In genomic region chr12:57066245-57066644, GRCh38 we compare ENCODE assay signal across 22 cellular contexts. TPM values are rescaled to one million over a fixed set of nuclear protein-coding genes. Genes with fewer than 3 reads are reported as not detected.
A peak's percentile ranks its signal among the peaks of the same experiment; 100 is the strongest.
DNase-seq lines count a peak whose midpoint lies in the region; ATAC-seq and TF ChIP-seq lines count a peak whose summit lies in the region.
"Had no signal": no experiment of that assay in that cellular context is flagged by ENCODE, and none has a peak within 500 bp of the region (broad histone marks: within the 10 kb centered on the region; RNA-seq: fewer than 3 reads in every experiment).

No MANE protein-coding gene starts in this region.

- no peaks in the 10 kb centered on the region for H3K9me3 ChIP-seq in CD4-positive, CD25-positive, alpha-beta regulatory T cell (ENCODE audit: control insufficient read depth in 2 of 2, low read length in 2 of 2)
- H3K9me3 ChIP-seq: A549, body of pancreas, heart right ventricle, pancreas, vagina had no signal

- peak overlapping the region; percentile 52 for H3K27ac Mint-ChIP-seq in activated CD4-positive, alpha-beta T cell treated with anti-CD3 and anti-CD28 coated beads, Interleukin-2, amount 10 ng/mL, durations not matched to agents 7 days and 5 days
- peak overlapping the region; percentile 2 to 73 (median 32) for H3K27ac Mint-ChIP-seq in CD4-positive, CD25-positive, alpha-beta regulatory T cell
- H3K27ac Mint-ChIP-seq in activated T-helper 17 cell treated with anti-CD3 and anti-CD28 coated beads, Interleukin-2, amount 50 U/mL, for 72 hours = peak overlapping the region; percentile 97
- peak overlapping the region; percentile 93 for H3K27ac Mint-ChIP-seq in memory B cell

- peaks cover 58% of the 10 kb centered on the region for H3K4me1 Mint-ChIP-seq in activated CD4-positive, alpha-beta T cell treated with anti-CD3 and anti-CD28 coated beads, Interleukin-2, amount 10 ng/mL, durations not matched to agents 7 days and 5 days
- peaks cover 17 to 46% (median 32%) of the 10 kb centered on the region in 4 donors for H3K4me1 Mint-ChIP-seq in CD4-positive, CD25-positive, alpha-beta regulatory T cell
- H3K4me1 Mint-ChIP-seq in activated T-helper 17 cell treated with anti-CD3 and anti-CD28 coated beads, Interleukin-2, amount 50 U/mL, for 72 hours = peaks cover 34% of the 10 kb centered on the region
- peaks cover 15% of the 10 kb centered on the region for H3K4me1 Mint-ChIP-seq in memory B cell

- H3K9me3 Mint-ChIP-seq in activated CD4-positive, alpha-beta T cell treated with anti-CD3 and anti-CD28 coated beads, Interleukin-2, amount 10 ng/mL, durations not matched to agents 7 days and 5 days = peaks cover 5% of the 10 kb centered on the region
- H3K9me3 Mint-ChIP-seq in CD4-positive, CD25-positive, alpha-beta regulatory T cell = no peaks in the 10 kb centered on the region
- no peaks in the 10 kb centered on the region for H3K9me3 Mint-ChIP-seq in activated T-helper 17 cell treated with anti-CD3 and anti-CD28 coated beads, Interleukin-2, amount 50 U/mL, for 72 hours
- no peaks in the 10 kb centered on the region for H3K9me3 Mint-ChIP-seq in memory B cell

- no peak for DNase-seq in activated CD4-positive, alpha-beta T cell treated with anti-CD3 and anti-CD28 coated beads, Interleukin-2, amount 10 ng/mL, durations not matched to agents 7 days and 5 days
- no peak for DNase-seq in activated CD4-positive, alpha-beta T cell treated with anti-CD3 and anti-CD28 coated beads, Interleukin-2, amount 50 U/mL, for 1 hour
- DNase-seq in CD4-positive, CD25-positive, alpha-beta regulatory T cell = no peak
- DNase-seq in memory B cell (ENCODE audit: low spot score in 2 of 2) (no peak), GM10248 (ENCODE audit: extremely low spot score) (no peak), H7 (no peak), ecto neural progenitor cell (ENCODE audit: low spot score) (no peak)
- DNase-seq: activated gamma-delta T cell treated with Interleukin-2 at 50 U/mL for 16 hours, body of pancreas, C1 segment of cervical spinal cord, GF-D8, heart right ventricle, NCI-H1417, NCI-H2107, NCI-H524, pancreas, RPMI8226, substantia nigra had no signal

- H3K4me3 ChIP-seq in CD4-positive, CD25-positive, alpha-beta regulatory T cell (ENCODE audit: low read depth, low read length) = no peak overlapping the region
- no peak overlapping the region for H3K4me3 ChIP-seq in H7 (ENCODE audit: insufficient read depth, low read depth, low read length)
- H3K4me3 ChIP-seq: A549, body of pancreas, heart right ventricle, pancreas, vagina had no signal

- peaks cover 18% of the 10 kb centered on the region for H3K36me3 ChIP-seq in CD4-positive, CD25-positive, alpha-beta regulatory T cell (ENCODE audit: control insufficient read depth, insufficient read depth, low read length)
- peaks cover 29% of the 10 kb centered on the region for H3K36me3 ChIP-seq in H7 (replicated peaks; ENCODE audit: control insufficient read depth, insufficient read depth, low read length)
- H3K36me3 ChIP-seq: pancreas had no signal

- TF ChIP-seq CTCF in GM10248 (IDR thresholded peaks at IDR 0.05; ENCODE audit: control extremely low read depth, extremely low read depth, low read depth, missing control alignments) = no peak

- H3K36me3 Mint-ChIP-seq in activated CD4-positive, alpha-beta T cell treated with anti-CD3 and anti-CD28 coated beads, Interleukin-2, amount 10 ng/mL, durations not matched to agents 7 days and 5 days (ENCODE audit: low read depth) = peaks cover 72% of the 10 kb centered on the region
- peaks cover 23% of the 10 kb centered on the region for H3K36me3 Mint-ChIP-seq in CD4-positive, CD25-positive, alpha-beta regulatory T cell
- H3K36me3 Mint-ChIP-seq in activated T-helper 17 cell treated with anti-CD3 and anti-CD28 coated beads, Interleukin-2, amount 50 U/mL, for 72 hours (ENCODE audit: low read depth) = peaks cover 94% of the 10 kb centered on the region
- H3K36me3 Mint-ChIP-seq in memory B cell = peaks cover 8% of the 10 kb centered on the region

- no peaks in the 10 kb centered on the region for H3K27me3 Mint-ChIP-seq in activated CD4-positive, alpha-beta T cell treated with anti-CD3 and anti-CD28 coated beads, Interleukin-2, amount 10 ng/mL, durations not matched to agents 7 days and 5 days
- H3K27me3 Mint-ChIP-seq in CD4-positive, CD25-positive, alpha-beta regulatory T cell = no peaks in the 10 kb centered on the region
- H3K27me3 Mint-ChIP-seq in activated T-helper 17 cell treated with anti-CD3 and anti-CD28 coated beads, Interleukin-2, amount 50 U/mL, for 72 hours = no peaks in the 10 kb centered on the region
- H3K27me3 Mint-ChIP-seq in memory B cell = no peaks in the 10 kb centered on the region

- CTCF ChIA-PET in activated CD4-positive, alpha-beta T cell treated with anti-CD3 and anti-CD28 coated beads, Interleukin-2, amount 10 ng/mL, durations not matched to agents 7 days and 5 days (lab: Charles Lee) = interaction anchor here (0.7 to 2.8 kb wide), 6 partner anchors 13 to 343 kb away, joined by 3 to 24 read pairs (median 5); partner anchors contain the start of genes NEMP1 and STAT6
- CTCF ChIA-PET in GM10248 (lab: Yijun Ruan, JAX) = interaction anchor here (0.6 to 13.4 kb wide), 7 partner anchors 12 to 61 kb away, joined by 3 to 224 read pairs (median 6); partner anchors contain the start of genes NEMP1 and STAT6

- no peaks in the 10 kb centered on the region for H3K27me3 ChIP-seq in CD4-positive, CD25-positive, alpha-beta regulatory T cell (ENCODE audit: control insufficient read depth, insufficient read depth, low read length)
- no peaks in the 10 kb centered on the region for H3K27me3 ChIP-seq in H7 (ENCODE audit: control insufficient read depth, insufficient read depth, low read length)
- H3K27me3 ChIP-seq: body of pancreas, heart right ventricle, pancreas, vagina had no signal

- POLR2A ChIA-PET in activated CD4-positive, alpha-beta T cell treated with anti-CD3 and anti-CD28 coated beads, Interleukin-2, amount 10 ng/mL, durations not matched to agents 7 days and 5 days (lab: Charles Lee) = interaction anchor here (2.4 kb wide), 1 partner anchor 46 kb away, joined by 10 read pairs; the partner anchor contains the start of gene STAT6
- POLR2A ChIA-PET in GM10248 (lab: Yijun Ruan, JAX) = interaction anchor here (1.0 kb wide), 1 partner anchor 26 kb away, joined by 3 read pairs; no protein-coding TSS in a partner anchor

- peaks cover 29% of the 10 kb centered on the region for H3K4me1 ChIP-seq in CD4-positive, CD25-positive, alpha-beta regulatory T cell (ENCODE audit: control insufficient read depth, insufficient read depth, low read length, poor library complexity, severe bottlenecking)

- no peak overlapping the region for H3K4me3 Mint-ChIP-seq in activated CD4-positive, alpha-beta T cell treated with anti-CD3 and anti-CD28 coated beads, Interleukin-2, amount 10 ng/mL, durations not matched to agents 7 days and 5 days
- no peak overlapping the region for H3K4me3 Mint-ChIP-seq in CD4-positive, CD25-positive, alpha-beta regulatory T cell
- H3K4me3 Mint-ChIP-seq in activated T-helper 17 cell treated with anti-CD3 and anti-CD28 coated beads, Interleukin-2, amount 50 U/mL, for 72 hours = peak overlapping the region; percentile 81
- H3K4me3 Mint-ChIP-seq in memory B cell = no peak overlapping the region

- no peak overlapping the region for H3K27ac ChIP-seq in CD4-positive, CD25-positive, alpha-beta regulatory T cell (ENCODE audit: insufficient read depth, low read length, poor library complexity, severe bottlenecking)
- H3K27ac ChIP-seq: A549, body of pancreas, pancreas, vagina had no signal

- ATAC-seq in CD4-positive, CD25-positive, alpha-beta regulatory T cell (ENCODE audit: low read depth in 2 of 2) = no peak
- peak; percentile 72 for ATAC-seq in activated T-helper 17 cell treated with anti-CD3 and anti-CD28 coated beads, Interleukin-2, amount 50 U/mL, for 72 hours (replicated peaks)
- no peak for ATAC-seq in memory B cell (ENCODE audit: low read depth)
- ATAC-seq: A549, body of pancreas, HCT116, heart right ventricle, pancreas had no signal

RNA-seq across cellular contexts. Expression of gene NEMP1, which starts 12.3 kb away (rescaled TPM):
- 10 to 100 TPM; 50.2 to 54.3 TPM for total RNA-seq in activated CD4-positive, alpha-beta T cell treated with anti-CD3 and anti-CD28 coated beads, Interleukin-2, amount 10 ng/mL, durations not matched to agents 7 days and 5 days
- 14.7 TPM for total RNA-seq in CD4-positive, CD25-positive, alpha-beta regulatory T cell
- 1 to 10 TPM; 3.1 to 7.1 (median 4.7) TPM for polyA plus RNA-seq in CD4-positive, CD25-positive, alpha-beta regulatory T cell
- 100 to 1,000 TPM in 1 of 2 donors, 10 to 100 TPM in 1; 62.3 to 117 TPM for total RNA-seq in activated T-helper 17 cell treated with anti-CD3 and anti-CD28 coated beads, Interleukin-2, amount 50 U/mL, for 72 hours
- 22.6 and 30.6 TPM in 2 replicates for total RNA-seq in H7 (2014; rRNA removed; shearing (Covaris generic))

RNA-seq across cellular contexts. Expression of gene MYO1A, which starts 16.3 kb away (rescaled TPM):
- 1 to 10 TPM; 1.4 to 2.9 TPM for total RNA-seq in activated CD4-positive, alpha-beta T cell treated with anti-CD3 and anti-CD28 coated beads, Interleukin-2, amount 10 ng/mL, durations not matched to agents 7 days and 5 days
- 0.32 TPM for total RNA-seq in CD4-positive, CD25-positive, alpha-beta regulatory T cell
- polyA plus RNA-seq in CD4-positive, CD25-positive, alpha-beta regulatory T cell = under 1 TPM in 1 of 4 donors, not detected in 3; 0.38 TPM
- 1 to 10 TPM; 2.1 to 5.1 TPM for total RNA-seq in activated T-helper 17 cell treated with anti-CD3 and anti-CD28 coated beads, Interleukin-2, amount 50 U/mL, for 72 hours
- total RNA-seq in H7 (2014; rRNA removed; shearing (Covaris generic)) = 0.24 and 0.59 TPM in 2 replicates

RNA-seq across cellular contexts. Expression of gene NAB2, which starts 22.7 kb away (rescaled TPM):
- total RNA-seq in activated CD4-positive, alpha-beta T cell treated with anti-CD3 and anti-CD28 coated beads, Interleukin-2, amount 10 ng/mL, durations not matched to agents 7 days and 5 days = 1 to 10 TPM; 5.5 to 6.8 TPM
- 7.5 TPM for total RNA-seq in CD4-positive, CD25-positive, alpha-beta regulatory T cell
- 1 to 10 TPM in 2 of 4 donors, under 1 TPM in 2; 0.31 to 1.2 (median 0.90) TPM for polyA plus RNA-seq in CD4-positive, CD25-positive, alpha-beta regulatory T cell
- 10 to 100 TPM; 20.6 to 61.4 TPM for total RNA-seq in activated T-helper 17 cell treated with anti-CD3 and anti-CD28 coated beads, Interleukin-2, amount 50 U/mL, for 72 hours
- total RNA-seq in H7 (2014; rRNA removed; shearing (Covaris generic)) = 19.0 and 20.8 TPM in 2 replicates

RNA-seq across cellular contexts. Expression of gene STAT6, which starts 44.9 kb away (rescaled TPM):
- 100 to 1,000 TPM; 239 to 242 TPM for total RNA-seq in activated CD4-positive, alpha-beta T cell treated with anti-CD3 and anti-CD28 coated beads, Interleukin-2, amount 10 ng/mL, durations not matched to agents 7 days and 5 days
- total RNA-seq in CD4-positive, CD25-positive, alpha-beta regulatory T cell = 215 TPM
- 10 to 100 TPM; 69.2 to 81.6 (median 76.4) TPM for polyA plus RNA-seq in CD4-positive, CD25-positive, alpha-beta regulatory T cell
- total RNA-seq in activated T-helper 17 cell treated with anti-CD3 and anti-CD28 coated beads, Interleukin-2, amount 50 U/mL, for 72 hours = 100 to 1,000 TPM; 177 to 332 TPM
- total RNA-seq in H7 (2014; rRNA removed; shearing (Covaris generic)) = 43.5 and 51.5 TPM in 2 replicates

RNA-seq across cellular contexts. Expression of gene TAC3, which starts 49.9 kb away (rescaled TPM):
- total RNA-seq in activated CD4-positive, alpha-beta T cell treated with anti-CD3 and anti-CD28 coated beads, Interleukin-2, amount 10 ng/mL, durations not matched to agents 7 days and 5 days = under 1 TPM in 1 of 2 experiments, not detected in 1; 0.25 TPM
- total RNA-seq in CD4-positive, CD25-positive, alpha-beta regulatory T cell = not detected
- polyA plus RNA-seq in CD4-positive, CD25-positive, alpha-beta regulatory T cell = not detected
- total RNA-seq in activated T-helper 17 cell treated with anti-CD3 and anti-CD28 coated beads, Interleukin-2, amount 50 U/mL, for 72 hours = 1 to 10 TPM in 1 of 2 donors, not detected in 1; 1.5 TPM
- total RNA-seq in H7 (2014; rRNA removed; shearing (Covaris generic)) = 1.00 and 1.2 TPM in 2 replicates
- total RNA-seq: body of pancreas, heart right ventricle, pancreas, vagina had no signal
- polyA plus RNA-seq: heart right ventricle had no signal

Comparison
In these comparisons a context has a peak if more than half of its experiments do, and no peak if none do; other contexts are left out.
1. H3K27ac Mint-ChIP-seq: peak in every context shown above with its lines; median percentile 97 in activated T-helper 17 cell treated with anti-CD3 and anti-CD28 coated beads, Interleukin-2, amount 50 U/mL, for 72 hours; 93 in memory B cell; 52 in activated CD4-positive, alpha-beta T cell treated with anti-CD3 and anti-CD28 coated beads, Interleukin-2, amount 10 ng/mL, durations not matched to agents 7 days and 5 days; 32 in CD4-positive, CD25-positive, alpha-beta regulatory T cell.